1 cellular context compared by ENCODE assay signal in genomic region chr13:29905845-29906244, GRCh38.
TF ChIP-seq lines count a peak whose summit lies in the region.

No MANE protein-coding gene starts in this region.

TF ChIP-seq in HEK293, 187 proteins besides CTCF, POLR2A, EP300 and RAD21 (continued from another document and continues in another):
- TF ChIP-seq INSM2 (tag by site-specific recombination; IDR thresholded peaks at IDR 0.05): no peak
- TF ChIP-seq ZNF629 (tag by site-specific recombination; IDR thresholded peaks at IDR 0.05): 0 out of 2 replicates have a peak, but pooled peaks have one; percentile 25
- TF ChIP-seq ZBTB8A (tag by site-specific recombination; IDR thresholded peaks at IDR 0.05): no peak
- no peak for TF ChIP-seq ZNF398 (tag by site-specific recombination; IDR thresholded peaks at IDR 0.05)
- TF ChIP-seq ZNF146 (tag by site-specific recombination; IDR thresholded peaks at IDR 0.05): no peak
- TF ChIP-seq ZNF670 (tag by site-specific recombination; IDR thresholded peaks at IDR 0.05; ENCODE audit: low read depth): no peak
- no peak for TF ChIP-seq BCL6B (tag by site-specific recombination; IDR thresholded peaks at IDR 0.05)
- no peak for TF ChIP-seq ZNF239 (tag by site-specific recombination; IDR thresholded peaks at IDR 0.05)
- TF ChIP-seq PRDM1 (tag by site-specific recombination; IDR thresholded peaks at IDR 0.05): no peak
- TF ChIP-seq KLF8 (tag by site-specific recombination; IDR thresholded peaks at IDR 0.05): no peak
- TF ChIP-seq ZNF302 (tag by site-specific recombination; IDR thresholded peaks at IDR 0.05; ENCODE audit: low read depth): no peak
- no peak for TF ChIP-seq ZNF280D (tag by site-specific recombination; IDR thresholded peaks at IDR 0.05)
- TF ChIP-seq ZSCAN5A (tag by site-specific recombination; IDR thresholded peaks at IDR 0.05): no peak
- TF ChIP-seq ZBTB26 (tag by site-specific recombination; optimal IDR thresholded peaks at IDR 0.05): no peak
- no peak for TF ChIP-seq ZNF654 (tag by site-specific recombination; IDR thresholded peaks at IDR 0.05; ENCODE audit: low read depth)
- TF ChIP-seq ZNF433 (tag by site-specific recombination; IDR thresholded peaks at IDR 0.05; ENCODE audit: low read depth): no peak
- TF ChIP-seq ZNF416 (tag by site-specific recombination; IDR thresholded peaks at IDR 0.05): no peak
- TF ChIP-seq ZNF202 (tag by site-specific recombination; IDR thresholded peaks at IDR 0.05; ENCODE audit: borderline replicate concordance): no peak
- 0 out of 2 replicates have a peak, but pooled peaks have one; percentile 18 for TF ChIP-seq PRDM10 (tag by site-specific recombination; IDR thresholded peaks at IDR 0.05)
- no peak for TF ChIP-seq ZNF658 (tag by site-specific recombination; IDR thresholded peaks at IDR 0.05)
- no peak for TF ChIP-seq ZNF664 (tag by site-specific recombination; IDR thresholded peaks at IDR 0.05)
- TF ChIP-seq ZNF311 (tag by site-specific recombination; IDR thresholded peaks at IDR 0.05; ENCODE audit: borderline replicate concordance): no peak
- TF ChIP-seq KLF10 (tag by site-specific recombination; IDR thresholded peaks at IDR 0.05): no peak
- no peak for TF ChIP-seq ZNF837 (tag by site-specific recombination; IDR thresholded peaks at IDR 0.05)
- no peak for TF ChIP-seq TRIM28 (IDR thresholded peaks at IDR 0.05; ENCODE audit: borderline replicate concordance, low read length)
- TF ChIP-seq ZNF184 (tag by site-specific recombination; IDR thresholded peaks at IDR 0.05): no peak
- TF ChIP-seq IKZF3 (tag by site-specific recombination; IDR thresholded peaks at IDR 0.05): no peak
- no peak for TF ChIP-seq ZNF354C (tag by site-specific recombination; IDR thresholded peaks at IDR 0.05; ENCODE audit: borderline replicate concordance, low read depth)
- TF ChIP-seq ZNF426 (tag by site-specific recombination; IDR thresholded peaks at IDR 0.05): no peak
- no peak for TF ChIP-seq ZNF404 (tag by site-specific recombination; IDR thresholded peaks at IDR 0.05)
- no peak for TF ChIP-seq ZBTB11 (tag by site-specific recombination; conservative IDR thresholded peaks at IDR 0.05; ENCODE audit: low read depth)
- no peak for TF ChIP-seq ZNF677 (tag by site-specific recombination; IDR thresholded peaks at IDR 0.05)
- TF ChIP-seq BCL11A (tag by site-specific recombination; IDR thresholded peaks at IDR 0.05; ENCODE audit: low read depth): no peak
